ENCODE assay signal across 8 cellular contexts in the genomic region with DNA sequence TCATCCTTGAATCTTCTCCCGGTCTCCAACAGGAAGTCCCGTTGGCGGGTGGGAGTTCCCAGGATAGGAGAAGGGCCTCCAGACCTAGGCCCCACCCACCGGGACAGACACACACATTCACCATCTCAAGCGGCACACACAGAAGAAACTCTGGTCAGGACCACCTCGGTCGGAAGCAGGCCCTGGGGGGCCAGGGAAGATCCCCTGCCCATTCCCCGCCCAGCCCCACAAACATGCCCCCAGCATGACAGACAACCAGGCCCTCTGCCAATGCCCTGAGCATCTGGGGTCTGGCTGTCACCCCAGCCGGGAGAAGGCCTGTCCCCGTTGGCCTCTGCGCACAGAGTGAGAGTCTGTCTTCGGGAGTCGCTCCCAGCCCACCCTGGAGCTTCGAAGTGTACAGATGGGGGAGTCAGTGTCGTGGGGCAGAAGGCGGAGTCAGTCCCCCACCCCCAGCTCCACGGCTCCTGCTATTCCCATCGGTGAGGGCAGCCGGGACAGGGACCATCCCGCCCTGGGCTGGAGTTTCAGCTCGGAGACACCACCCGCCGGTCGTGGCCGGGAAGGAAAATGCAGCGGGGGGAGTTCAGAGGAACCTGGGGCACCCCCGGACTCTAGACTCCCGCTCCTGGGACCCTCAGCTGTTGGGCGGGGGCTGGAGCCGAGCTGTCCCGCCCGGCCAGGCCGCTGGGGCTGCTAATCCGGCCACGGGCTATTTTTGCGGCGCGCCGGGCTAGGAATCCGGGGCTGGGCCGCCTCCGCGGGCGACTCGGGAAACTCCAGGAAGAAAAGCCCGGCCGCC. TPM values are rescaled to one million over a fixed set of nuclear protein-coding genes. Genes with fewer than 3 reads are reported as not detected.
DNase-seq lines count a peak whose midpoint lies in the region; ATAC-seq and TF ChIP-seq lines count a peak whose summit lies in the region.

No MANE protein-coding gene starts in this region.

- H3K9me3 Mint-ChIP-seq in stimulated activated naive CD8-positive, alpha-beta T cell treated with anti-CD3 and anti-CD28 coated beads, Interleukin-15, Interleukin-2, amounts not matched to agents 100 ng/mL and 50 ng/mL, for 24 hours = no peaks in the 10 kb centered on the region

- no peaks in the 10 kb centered on the region for H3K9me3 ChIP-seq in adrenal gland (replicated peaks in 1 of 3)
- no peaks in the 10 kb centered on the region for H3K9me3 ChIP-seq in iPS DF 6.9 (ENCODE audit: control insufficient read depth, insufficient read depth, low read length)
- H3K9me3 ChIP-seq in skeletal muscle tissue (ENCODE audit: control insufficient read depth in 3 of 3, low read length in 3 of 3) = no peaks in the 10 kb centered on the region

- no peak for ATAC-seq in stimulated activated naive CD8-positive, alpha-beta T cell treated with anti-CD3 and anti-CD28 coated beads, Interleukin-15, Interleukin-2, amounts not matched to agents 100 U/mL and 50 U/mL, for 24 hours
- ATAC-seq in GM19452 (IDR thresholded peaks at IDR 0.05; ENCODE audit: unreplicated experiment) = no peak

- peaks cover 14% of the 10 kb centered on the region for H3K4me1 Mint-ChIP-seq in stimulated activated naive CD8-positive, alpha-beta T cell treated with anti-CD3 and anti-CD28 coated beads, Interleukin-15, Interleukin-2, amounts not matched to agents 100 ng/mL and 50 ng/mL, for 24 hours (ENCODE audit: low read depth)

- no peak for DNase-seq in stimulated activated naive CD8-positive, alpha-beta T cell treated with anti-CD3 and anti-CD28 coated beads, Interleukin-15, Interleukin-2, amounts not matched to agents 100 U/mL and 50 U/mL, for 24 hours
- DNase-seq in adrenal gland (peak in 3 of 7 donors; percentile 57 to 66 (median 59)), iPS DF 6.9 (ENCODE audit: low read depth, low spot score) (peak; percentile 84), NCI-H1105 (lab: John Stamatoyannopoulos, UW) (no peak)
- DNase-seq in effector CD4-positive, alpha-beta T cell = no peak

- TF ChIP-seq POLR2A in adrenal gland (IDR thresholded peaks at IDR 0.05) = no peak

- H3K4me3 ChIP-seq in adrenal gland (peak overlapping the region in 2 of 4 donors; percentile 37 to 77), iPS DF 6.9 (ENCODE audit: low read length) (peak overlapping the region; percentile 43; the same call in 1 of the 2 replicates), skeletal muscle tissue (ENCODE audit: low read length in 3 of 3) (peak overlapping the region; percentile 71 to 81 (median 78))

- peaks cover 30% of the 10 kb centered on the region for H3K27me3 Mint-ChIP-seq in stimulated activated naive CD8-positive, alpha-beta T cell treated with anti-CD3 and anti-CD28 coated beads, Interleukin-15, Interleukin-2, amounts not matched to agents 100 ng/mL and 50 ng/mL, for 24 hours

- H3K4me1 ChIP-seq in adrenal gland (replicated peaks in 1 of 2) = peaks cover 13 to 24% of the 10 kb centered on the region in 2 donors
- peaks cover 28% of the 10 kb centered on the region for H3K4me1 ChIP-seq in iPS DF 6.9 (ENCODE audit: control insufficient read depth, insufficient read depth, low read length)
- H3K4me1 ChIP-seq in skeletal muscle tissue (ENCODE audit: control insufficient read depth in 3 of 3, insufficient read depth in 3 of 3, low read length in 3 of 3) = peaks cover 84 to 91% (median 88%) of the 10 kb centered on the region in 3 donors

- H3K36me3 ChIP-seq in adrenal gland (replicated peaks in 1 of 2) (no peaks in the 10 kb centered on the region), iPS DF 6.9 (ENCODE audit: control insufficient read depth, insufficient read depth, low read length) (no peaks in the 10 kb centered on the region), skeletal muscle tissue (ENCODE audit: control insufficient read depth in 3 of 3, insufficient read depth in 3 of 3, low read length in 3 of 3) (no peaks in the 10 kb centered on the region)

- no peak overlapping the region for H3K27ac Mint-ChIP-seq in stimulated activated naive CD8-positive, alpha-beta T cell treated with anti-CD3 and anti-CD28 coated beads, Interleukin-15, Interleukin-2, amounts not matched to agents 100 ng/mL and 50 ng/mL, for 24 hours

- peak overlapping the region in 4 of 5 donors; percentile 32 to 89 (median 46) for H3K27ac ChIP-seq in adrenal gland
- no peak overlapping the region for H3K27ac ChIP-seq in iPS DF 6.9 (ENCODE audit: low read length)
- peak overlapping the region; percentile 84 for H3K27ac ChIP-seq in skeletal muscle tissue (ENCODE audit: low read depth, low read length)

- intact Hi-C loops in adrenal gland (cut with DNase I) = no loop called here

- TF ChIP-seq CTCF in adrenal gland (IDR thresholded peaks at IDR 0.05) = peak in 1 of 6 experiments; percentile 10

- H3K27me3 ChIP-seq in adrenal gland = no peaks in the 10 kb centered on the region
- no peaks in the 10 kb centered on the region for H3K27me3 ChIP-seq in iPS DF 6.9 (ENCODE audit: control insufficient read depth, insufficient read depth, low read length)
- no peaks in the 10 kb centered on the region for H3K27me3 ChIP-seq in skeletal muscle tissue (ENCODE audit: control insufficient read depth in 3 of 3, insufficient read depth in 3 of 3, low read length in 3 of 3)

- WGBS in adrenal gland, 4 donors = 24 to 39% (median 24%) methylated on average over 25 to 47 of the region's 47 CpGs; no CpG with 5 or more reads in 1 of the 4 donors
- WGBS in iPS DF 6.9 (ENCODE audit: insufficient coverage, insufficient read length) = no CpG with 5 or more reads among the region's 47 CpGs

- H3K4me3 Mint-ChIP-seq in stimulated activated naive CD8-positive, alpha-beta T cell treated with anti-CD3 and anti-CD28 coated beads, Interleukin-15, Interleukin-2, amounts not matched to agents 100 ng/mL and 50 ng/mL, for 24 hours = peak overlapping the region; percentile 3

- H3K9ac ChIP-seq in skeletal muscle tissue (ENCODE audit: low read depth in 1 of 3, low read length in 3 of 3) = peak overlapping the region; percentile 81 to 87 (median 85)

- H3K36me3 Mint-ChIP-seq in stimulated activated naive CD8-positive, alpha-beta T cell treated with anti-CD3 and anti-CD28 coated beads, Interleukin-15, Interleukin-2, amounts not matched to agents 100 ng/mL and 50 ng/mL, for 24 hours (ENCODE audit: low read depth) = no peaks in the 10 kb centered on the region

RNA-seq across cellular contexts. Expression of gene RHBDF1, which starts 0.7 kb away (rescaled TPM):
- total RNA-seq in adrenal gland (10 to 100 TPM in 1 of 8 donors, 1 to 10 TPM in 7; 3.7 to 10.2 (median 7.6) TPM), skeletal muscle tissue (19.8 TPM)
- 10 to 100 TPM in 2 of 3 donors, 1 to 10 TPM in 1; 2.3 to 55.7 (median 47.1) TPM for polyA plus RNA-seq in adrenal gland

RNA-seq across cellular contexts. Expression of gene MPG, which starts 6.3 kb away (rescaled TPM):
- total RNA-seq in adrenal gland = 100 to 1,000 TPM in 4 of 8 donors, 10 to 100 TPM in 4; 60.9 to 207 (median 91.3) TPM
- 100 to 1,000 TPM in 2 of 3 donors, 1 to 10 TPM in 1; 5.0 to 148 (median 129) TPM for polyA plus RNA-seq in adrenal gland
- total RNA-seq in skeletal muscle tissue = 72.0 TPM

RNA-seq across cellular contexts. Expression of gene SNRNP25, which starts 18.1 kb away (rescaled TPM):
- total RNA-seq in adrenal gland (10 to 100 TPM; 22.6 to 35.5 (median 27.9) TPM), skeletal muscle tissue (16.2 TPM)
- polyA plus RNA-seq in adrenal gland = 10 to 100 TPM; 35.3 to 51.1 (median 40.2) TPM

RNA-seq across cellular contexts. Expression of gene POLR3K, which starts 18.3 kb away (rescaled TPM):
- total RNA-seq in adrenal gland = 10 to 100 TPM in 4 of 8 donors, 1 to 10 TPM in 4; 3.6 to 21.4 (median 9.0) TPM
- polyA plus RNA-seq in adrenal gland = 10 to 100 TPM in 1 of 3 donors, 1 to 10 TPM in 2; 6.1 to 15.1 (median 8.4) TPM
- 4.2 TPM for total RNA-seq in skeletal muscle tissue
